ENCODE assay signal across 20 cellular contexts in the genomic region with DNA sequence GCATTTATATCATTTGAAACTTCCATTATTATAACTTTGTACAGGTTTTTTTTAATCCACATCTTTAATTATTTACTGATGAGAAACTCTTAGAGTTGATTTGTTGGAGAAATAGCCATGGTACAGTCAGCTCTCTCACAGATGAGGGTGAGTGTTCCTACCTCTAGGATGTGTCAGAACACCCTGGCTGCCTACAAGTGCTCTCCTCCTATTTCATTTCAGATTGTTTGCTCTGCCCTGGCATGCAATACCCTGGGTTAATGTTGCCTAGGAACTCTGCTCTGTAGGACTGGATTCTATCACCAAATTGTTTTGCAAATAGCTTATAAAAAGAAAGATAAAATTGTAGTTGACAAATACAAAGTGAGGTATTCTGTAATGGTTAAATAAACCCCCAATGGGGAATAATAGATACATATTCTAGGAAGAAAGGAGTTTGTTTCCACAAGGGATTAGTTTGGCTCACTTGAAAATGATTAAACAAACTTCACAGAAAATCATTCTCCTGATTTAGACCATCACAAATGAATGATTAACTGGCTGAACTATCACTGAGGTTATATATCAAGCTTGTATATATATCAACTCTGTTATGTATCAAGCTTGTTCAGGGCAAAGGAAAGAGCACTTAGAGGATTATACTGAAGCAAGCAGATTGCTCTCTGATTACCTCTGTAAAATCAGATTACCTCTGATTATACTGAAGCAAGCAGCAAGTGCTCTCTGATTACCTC.
DNase-seq lines count a peak whose midpoint lies in the region; ATAC-seq, FAIRE-seq and TF ChIP-seq lines count a peak whose summit lies in the region.
"Had no signal": no experiment of that assay in that cellular context is flagged by ENCODE, and none has a peak within 500 bp of the region (broad histone marks: within the 10 kb centered on the region; RNA-seq: fewer than 3 reads in every experiment).

No MANE protein-coding gene starts in this region.

- H2AK5ac ChIP-seq in mesenchymal stem cell (ENCODE audit: low read length, severe bottlenecking) (no peak overlapping the region), mesendoderm (ENCODE audit: low read length) (no peak overlapping the region)

- no peaks in the 10 kb centered on the region for H3K79me2 ChIP-seq in mesendoderm (ENCODE audit: control insufficient read depth, insufficient read depth, low read length)

- no peak overlapping the region for H4K8ac ChIP-seq in mesenchymal stem cell (ENCODE audit: low read length)
- no peak overlapping the region for H4K8ac ChIP-seq in mesendoderm (ENCODE audit: low read depth, low read length)

- no peak overlapping the region for H2AFZ ChIP-seq in mesenchymal stem cell (ENCODE audit: low read depth, low read length)

- H3K27me3 ChIP-seq in mesenchymal stem cell (ENCODE audit: control insufficient read depth in 1 of 2, insufficient read depth in 1 of 2, low read length in 2 of 2): no peaks in the 10 kb centered on the region
- H3K27me3 ChIP-seq in mesendoderm (ENCODE audit: insufficient read depth, low read length, poor library complexity): no peaks in the 10 kb centered on the region
- H3K27me3 ChIP-seq: breast epithelium, spleen had no signal

- no peak overlapping the region for H2BK15ac ChIP-seq in mesenchymal stem cell (ENCODE audit: low read depth, poor library complexity, severe bottlenecking)
- H2BK15ac ChIP-seq in mesendoderm (replicated peaks; ENCODE audit: low read depth): no peak overlapping the region

- peak; percentile 99 for FAIRE-seq in D721Med (lab: Jason Lieb, UNC)

- peaks cover 3% of the 10 kb centered on the region for H3K79me1 ChIP-seq in mesenchymal stem cell (replicated peaks; ENCODE audit: low read length, poor library complexity, severe bottlenecking)
- no peaks in the 10 kb centered on the region for H3K79me1 ChIP-seq in mesendoderm (ENCODE audit: low read length)

- H3K27ac ChIP-seq in mesenchymal stem cell (ENCODE audit: low read length, poor library complexity, severe bottlenecking): peak overlapping the region; percentile 81
- H3K27ac ChIP-seq in mesendoderm (ENCODE audit: low read depth, low read length): no peak overlapping the region
- H3K27ac ChIP-seq: breast epithelium, spleen, VCaP had no signal

- no peak for TF ChIP-seq CTCF in D721Med (IDR thresholded peaks at IDR 0.05; ENCODE audit: insufficient read depth, missing control alignments)

- H3K9me3 ChIP-seq in mesenchymal stem cell (ENCODE audit: control insufficient read depth, low read length): no peaks in the 10 kb centered on the region
- H3K9me3 ChIP-seq: breast epithelium, Caco-2, spleen had no signal

- peaks cover 2% of the 10 kb centered on the region for H3K4me1 ChIP-seq in mesenchymal stem cell (ENCODE audit: control insufficient read depth, insufficient read depth, low read depth, low read length)
- no peaks in the 10 kb centered on the region for H3K4me1 ChIP-seq in mesendoderm (ENCODE audit: control insufficient read depth, low read depth, low read length)
- H3K4me1 ChIP-seq: breast epithelium, spleen had no signal

- no peak overlapping the region for H3K9ac ChIP-seq in mesenchymal stem cell (ENCODE audit: low read length)
- no peak overlapping the region for H3K9ac ChIP-seq in mesendoderm (ENCODE audit: low read length)

- peak overlapping the region; percentile 1 for H2BK5ac ChIP-seq in mesenchymal stem cell (ENCODE audit: low read depth, low read length, poor library complexity, severe bottlenecking)
- H2BK5ac ChIP-seq in mesendoderm (ENCODE audit: low read length): no peak overlapping the region

- H2BK120ac ChIP-seq in mesenchymal stem cell (ENCODE audit: low read depth, low read length): no peak overlapping the region
- H2BK120ac ChIP-seq in mesendoderm (ENCODE audit: low read depth, low read length): no peak overlapping the region

- no peak overlapping the region for H3K56ac ChIP-seq in mesendoderm (ENCODE audit: low read length)

- no peak for DNase-seq in D721Med (ENCODE audit: insufficient read length, low spot score)
- peak; percentile 86 for DNase-seq in NCI-H82 (lab: John Stamatoyannopoulos, UW)
- peak; percentile 36 for DNase-seq in fibroblast of peridontal ligament (ENCODE audit: extremely low read depth)
- no peak for DNase-seq in mesenchymal stem cell
- no peak for DNase-seq in mesendoderm
- no peak for DNase-seq in activated naive CD4-positive, alpha-beta T cell treated with Interleukin-2 at 50 U/mL for 16 hours
- DNase-seq: activated CD4-positive, alpha-beta memory T cell treated with anti-CD3 and anti-CD28 coated beads, Interleukin-2, amount 10 ng/mL, durations not matched to agents 7 days and 5 days; activated T-cell treated with anti-CD3 and anti-CD28 coated beads, Interleukin-2, amount 50 U/mL, for 4 hours; AML-193; Caco-2; GOT3; hypothalamus; KG1; naive thymus-derived CD8-positive, alpha-beta T cell; NCI-H1048; spleen; T-cell had no signal

- no peak overlapping the region for H4K5ac ChIP-seq in mesendoderm (ENCODE audit: low read length)

- H2BK12ac ChIP-seq in mesenchymal stem cell (ENCODE audit: low read length in 2 of 2): no peak overlapping the region

- H3K18ac ChIP-seq in mesenchymal stem cell (ENCODE audit: low read depth in 1 of 2, low read length in 2 of 2): no peak overlapping the region
- H3K18ac ChIP-seq in mesendoderm (ENCODE audit: low read length): no peak overlapping the region

- H3K4me3 ChIP-seq in mesenchymal stem cell (ENCODE audit: insufficient read depth in 1 of 2, low read depth in 1 of 2, low read length in 2 of 2) (no peak overlapping the region), mesendoderm (ENCODE audit: low read length) (no peak overlapping the region)
- H3K4me3 ChIP-seq: breast epithelium, spleen had no signal

- ATAC-seq in HG03521 (IDR thresholded peaks at IDR 0.05; ENCODE audit: unreplicated experiment): no peak
- ATAC-seq: activated T-cell treated with anti-CD3 and anti-CD28 coated beads, Interleukin-2, amount 50 U/mL, for 4 hours; naive thymus-derived CD8-positive, alpha-beta T cell; T-cell had no signal

- no peak overlapping the region for H3K14ac ChIP-seq in mesenchymal stem cell (ENCODE audit: low read length in 2 of 2)

- H3K23ac ChIP-seq in mesenchymal stem cell (ENCODE audit: low read length in 2 of 2) (no peak overlapping the region), mesendoderm (ENCODE audit: low read length) (no peak overlapping the region)

- H3K4me2 ChIP-seq in mesenchymal stem cell (ENCODE audit: low read length, poor library complexity, severe bottlenecking) (peak overlapping the region; percentile 14), mesendoderm (ENCODE audit: low read length) (no peak overlapping the region)

- H3K36me3 ChIP-seq in mesenchymal stem cell (ENCODE audit: control insufficient read depth in 1 of 2, insufficient read depth in 2 of 2, low read depth in 1 of 2, low read length in 2 of 2): peaks cover 0 to 64% of the 10 kb centered on the region in 2 experiments
- peaks cover 1% of the 10 kb centered on the region for H3K36me3 ChIP-seq in mesendoderm (ENCODE audit: control insufficient read depth, insufficient read depth, low read length)
- H3K36me3 ChIP-seq: breast epithelium had no signal

- no peak overlapping the region for H4K91ac ChIP-seq in mesenchymal stem cell (ENCODE audit: low read length)

- H3K4ac ChIP-seq in mesenchymal stem cell (ENCODE audit: low read depth in 1 of 2, low read length in 2 of 2) (no peak overlapping the region), mesendoderm (ENCODE audit: low read depth, low read length) (no peak overlapping the region)

Comparison
In these comparisons a context has a peak if more than half of its experiments do, and no peak if none do; other contexts are left out.
1. DNase-seq: peak in NCI-H82 (single experiment) and fibroblast of peridontal ligament (single experiment); none in D721Med (single experiment), mesenchymal stem cell (single experiment), mesendoderm (single experiment) and activated naive CD4-positive, alpha-beta T cell treated with Interleukin-2 at 50 U/mL for 16 hours (single experiment).